Comparison of ENCODE assay signal across 1 cellular context in the genomic region with DNA sequence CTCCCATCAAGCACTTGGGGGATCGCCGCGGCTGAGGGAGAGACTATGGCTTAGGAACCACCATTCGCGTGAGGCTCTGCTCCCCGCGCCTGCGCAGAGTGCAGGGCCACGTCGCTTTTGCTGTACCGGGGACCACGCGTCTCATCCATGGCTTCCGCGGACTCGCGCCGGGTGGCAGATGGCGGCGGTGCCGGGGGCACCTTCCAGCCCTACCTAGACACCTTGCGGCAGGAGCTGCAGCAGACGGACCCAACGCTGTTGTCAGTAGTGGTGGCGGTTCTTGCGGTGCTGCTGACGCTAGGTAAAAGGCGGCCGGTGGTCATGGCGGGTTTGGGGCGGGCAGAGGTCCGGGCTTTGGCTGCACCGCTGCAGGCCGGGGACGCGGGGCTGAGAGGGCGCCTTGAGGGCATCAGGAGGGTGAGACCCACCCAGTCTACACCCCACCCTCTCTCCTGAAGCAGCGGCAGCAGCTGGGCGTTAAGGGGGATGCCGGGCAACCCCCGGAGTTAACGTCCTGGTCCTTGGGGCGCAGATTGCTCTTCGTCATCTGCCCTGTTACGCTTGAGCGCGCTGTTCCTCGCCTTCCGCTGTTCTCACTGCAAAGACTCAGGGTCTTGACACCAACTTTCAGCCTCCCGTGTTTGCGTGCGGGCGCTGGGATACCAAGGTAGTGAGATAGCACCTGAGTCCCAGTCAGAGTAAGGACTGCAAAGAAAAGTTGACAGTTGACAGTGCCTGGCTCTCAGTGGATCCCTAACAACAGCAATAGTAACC.
TF ChIP-seq lines count a peak whose summit lies in the region.

A gene with protein sequence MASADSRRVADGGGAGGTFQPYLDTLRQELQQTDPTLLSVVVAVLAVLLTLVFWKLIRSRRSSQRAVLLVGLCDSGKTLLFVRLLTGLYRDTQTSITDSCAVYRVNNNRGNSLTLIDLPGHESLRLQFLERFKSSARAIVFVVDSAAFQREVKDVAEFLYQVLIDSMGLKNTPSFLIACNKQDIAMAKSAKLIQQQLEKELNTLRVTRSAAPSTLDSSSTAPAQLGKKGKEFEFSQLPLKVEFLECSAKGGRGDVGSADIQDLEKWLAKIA (plus strand): TSS at position 114 of the 774 bp plus-strand sequence. CDS start 34 bp downstream, at position 148.

TF ChIP-seq in HepG2, 621 proteins besides CTCF, POLR2A, EP300 and RAD21 (continued from another document and continues in another):
- TF ChIP-seq, protein P1, sequence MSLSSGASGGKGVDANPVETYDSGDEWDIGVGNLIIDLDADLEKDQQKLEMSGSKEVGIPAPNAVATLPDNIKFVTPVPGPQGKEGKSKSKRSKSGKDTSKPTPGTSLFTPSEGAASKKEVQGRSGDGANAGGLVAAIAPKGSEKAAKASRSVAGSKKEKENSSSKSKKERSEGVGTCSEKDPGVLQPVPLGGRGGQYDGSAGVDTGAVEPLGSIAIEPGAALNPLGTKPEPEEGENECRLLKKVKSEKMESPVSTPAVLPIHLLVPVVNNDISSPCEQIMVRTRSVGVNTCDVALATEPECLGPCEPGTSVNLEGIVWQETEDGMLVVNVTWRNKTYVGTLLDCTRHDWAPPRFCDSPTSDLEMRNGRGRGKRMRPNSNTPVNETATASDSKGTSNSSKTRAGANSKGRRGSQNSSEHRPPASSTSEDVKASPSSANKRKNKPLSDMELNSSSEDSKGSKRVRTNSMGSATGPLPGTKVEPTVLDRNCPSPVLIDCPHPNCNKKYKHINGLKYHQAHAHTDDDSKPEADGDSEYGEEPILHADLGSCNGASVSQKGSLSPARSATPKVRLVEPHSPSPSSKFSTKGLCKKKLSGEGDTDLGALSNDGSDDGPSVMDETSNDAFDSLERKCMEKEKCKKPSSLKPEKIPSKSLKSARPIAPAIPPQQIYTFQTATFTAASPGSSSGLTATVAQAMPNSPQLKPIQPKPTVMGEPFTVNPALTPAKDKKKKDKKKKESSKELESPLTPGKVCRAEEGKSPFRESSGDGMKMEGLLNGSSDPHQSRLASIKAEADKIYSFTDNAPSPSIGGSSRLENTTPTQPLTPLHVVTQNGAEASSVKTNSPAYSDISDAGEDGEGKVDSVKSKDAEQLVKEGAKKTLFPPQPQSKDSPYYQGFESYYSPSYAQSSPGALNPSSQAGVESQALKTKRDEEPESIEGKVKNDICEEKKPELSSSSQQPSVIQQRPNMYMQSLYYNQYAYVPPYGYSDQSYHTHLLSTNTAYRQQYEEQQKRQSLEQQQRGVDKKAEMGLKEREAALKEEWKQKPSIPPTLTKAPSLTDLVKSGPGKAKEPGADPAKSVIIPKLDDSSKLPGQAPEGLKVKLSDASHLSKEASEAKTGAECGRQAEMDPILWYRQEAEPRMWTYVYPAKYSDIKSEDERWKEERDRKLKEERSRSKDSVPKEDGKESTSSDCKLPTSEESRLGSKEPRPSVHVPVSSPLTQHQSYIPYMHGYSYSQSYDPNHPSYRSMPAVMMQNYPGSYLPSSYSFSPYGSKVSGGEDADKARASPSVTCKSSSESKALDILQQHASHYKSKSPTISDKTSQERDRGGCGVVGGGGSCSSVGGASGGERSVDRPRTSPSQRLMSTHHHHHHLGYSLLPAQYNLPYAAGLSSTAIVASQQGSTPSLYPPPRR (CRISPR knock-in tag; IDR thresholded peaks at IDR 0.05; ENCODE audit: borderline replicate concordance): no peak
- peak; percentile 36; the same call in 1 of the 2 replicates for TF ChIP-seq SOX5 (CRISPR knock-in tag; IDR thresholded peaks at IDR 0.05; ENCODE audit: borderline replicate concordance)
- TF ChIP-seq HHEX (CRISPR knock-in tag; IDR thresholded peaks at IDR 0.05): no peak
- TF ChIP-seq ZFP41 (CRISPR knock-in tag; IDR thresholded peaks at IDR 0.05; ENCODE audit: borderline replicate concordance): no peak
- TF ChIP-seq, protein P2, sequence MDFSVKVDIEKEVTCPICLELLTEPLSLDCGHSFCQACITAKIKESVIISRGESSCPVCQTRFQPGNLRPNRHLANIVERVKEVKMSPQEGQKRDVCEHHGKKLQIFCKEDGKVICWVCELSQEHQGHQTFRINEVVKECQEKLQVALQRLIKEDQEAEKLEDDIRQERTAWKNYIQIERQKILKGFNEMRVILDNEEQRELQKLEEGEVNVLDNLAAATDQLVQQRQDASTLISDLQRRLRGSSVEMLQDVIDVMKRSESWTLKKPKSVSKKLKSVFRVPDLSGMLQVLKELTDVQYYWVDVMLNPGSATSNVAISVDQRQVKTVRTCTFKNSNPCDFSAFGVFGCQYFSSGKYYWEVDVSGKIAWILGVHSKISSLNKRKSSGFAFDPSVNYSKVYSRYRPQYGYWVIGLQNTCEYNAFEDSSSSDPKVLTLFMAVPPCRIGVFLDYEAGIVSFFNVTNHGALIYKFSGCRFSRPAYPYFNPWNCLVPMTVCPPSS (IDR thresholded peaks at IDR 0.05): no peak
- TF ChIP-seq HDAC1 (CRISPR knock-in tag; IDR thresholded peaks at IDR 0.05): peak; percentile 97
- peak; percentile 94; the same call in 1 of the 3 replicates for TF ChIP-seq MXI1 (IDR thresholded peaks at IDR 0.05; ENCODE audit: borderline replicate concordance, low read depth, low read length)
- TF ChIP-seq ZIK1 (CRISPR knock-in tag; IDR thresholded peaks at IDR 0.05; ENCODE audit: borderline replicate concordance, low read depth): peak; percentile 76; the same call in 1 of the 2 replicates
- TF ChIP-seq AKAP8 (CRISPR knock-in tag; IDR thresholded peaks at IDR 0.05): 0 out of 2 replicates have a peak, but pooled peaks have one; percentile 48
- TF ChIP-seq, protein P3, sequence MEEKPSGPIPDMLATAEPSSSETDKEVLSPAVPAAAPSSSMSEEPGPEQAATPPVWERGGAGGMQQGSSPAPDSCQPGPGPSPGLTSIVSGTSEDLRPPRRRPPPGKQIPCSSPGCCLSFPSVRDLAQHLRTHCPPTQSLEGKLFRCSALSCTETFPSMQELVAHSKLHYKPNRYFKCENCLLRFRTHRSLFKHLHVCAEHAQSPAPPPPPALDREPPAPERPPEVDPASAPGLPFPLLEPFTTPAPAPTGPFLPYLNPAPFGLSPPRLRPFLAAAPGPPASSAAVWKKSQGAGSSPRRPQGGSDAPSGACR (CRISPR knock-in tag; IDR thresholded peaks at IDR 0.05): no peak
- no peak for TF ChIP-seq ZNF577 (CRISPR knock-in tag; IDR thresholded peaks at IDR 0.05; ENCODE audit: borderline replicate concordance, low read depth)
- TF ChIP-seq RXRB (CRISPR knock-in tag; IDR thresholded peaks at IDR 0.05; ENCODE audit: borderline replicate concordance): peak; percentile 24; the same call in 1 of the 2 replicates
- 0 out of 2 replicates have a peak, but pooled peaks have one; percentile 13 for TF ChIP-seq RFXANK (CRISPR knock-in tag; IDR thresholded peaks at IDR 0.05)
- TF ChIP-seq ZNF232 (CRISPR knock-in tag; IDR thresholded peaks at IDR 0.05; ENCODE audit: borderline replicate concordance): peak; percentile 78
- TF ChIP-seq, protein P4, sequence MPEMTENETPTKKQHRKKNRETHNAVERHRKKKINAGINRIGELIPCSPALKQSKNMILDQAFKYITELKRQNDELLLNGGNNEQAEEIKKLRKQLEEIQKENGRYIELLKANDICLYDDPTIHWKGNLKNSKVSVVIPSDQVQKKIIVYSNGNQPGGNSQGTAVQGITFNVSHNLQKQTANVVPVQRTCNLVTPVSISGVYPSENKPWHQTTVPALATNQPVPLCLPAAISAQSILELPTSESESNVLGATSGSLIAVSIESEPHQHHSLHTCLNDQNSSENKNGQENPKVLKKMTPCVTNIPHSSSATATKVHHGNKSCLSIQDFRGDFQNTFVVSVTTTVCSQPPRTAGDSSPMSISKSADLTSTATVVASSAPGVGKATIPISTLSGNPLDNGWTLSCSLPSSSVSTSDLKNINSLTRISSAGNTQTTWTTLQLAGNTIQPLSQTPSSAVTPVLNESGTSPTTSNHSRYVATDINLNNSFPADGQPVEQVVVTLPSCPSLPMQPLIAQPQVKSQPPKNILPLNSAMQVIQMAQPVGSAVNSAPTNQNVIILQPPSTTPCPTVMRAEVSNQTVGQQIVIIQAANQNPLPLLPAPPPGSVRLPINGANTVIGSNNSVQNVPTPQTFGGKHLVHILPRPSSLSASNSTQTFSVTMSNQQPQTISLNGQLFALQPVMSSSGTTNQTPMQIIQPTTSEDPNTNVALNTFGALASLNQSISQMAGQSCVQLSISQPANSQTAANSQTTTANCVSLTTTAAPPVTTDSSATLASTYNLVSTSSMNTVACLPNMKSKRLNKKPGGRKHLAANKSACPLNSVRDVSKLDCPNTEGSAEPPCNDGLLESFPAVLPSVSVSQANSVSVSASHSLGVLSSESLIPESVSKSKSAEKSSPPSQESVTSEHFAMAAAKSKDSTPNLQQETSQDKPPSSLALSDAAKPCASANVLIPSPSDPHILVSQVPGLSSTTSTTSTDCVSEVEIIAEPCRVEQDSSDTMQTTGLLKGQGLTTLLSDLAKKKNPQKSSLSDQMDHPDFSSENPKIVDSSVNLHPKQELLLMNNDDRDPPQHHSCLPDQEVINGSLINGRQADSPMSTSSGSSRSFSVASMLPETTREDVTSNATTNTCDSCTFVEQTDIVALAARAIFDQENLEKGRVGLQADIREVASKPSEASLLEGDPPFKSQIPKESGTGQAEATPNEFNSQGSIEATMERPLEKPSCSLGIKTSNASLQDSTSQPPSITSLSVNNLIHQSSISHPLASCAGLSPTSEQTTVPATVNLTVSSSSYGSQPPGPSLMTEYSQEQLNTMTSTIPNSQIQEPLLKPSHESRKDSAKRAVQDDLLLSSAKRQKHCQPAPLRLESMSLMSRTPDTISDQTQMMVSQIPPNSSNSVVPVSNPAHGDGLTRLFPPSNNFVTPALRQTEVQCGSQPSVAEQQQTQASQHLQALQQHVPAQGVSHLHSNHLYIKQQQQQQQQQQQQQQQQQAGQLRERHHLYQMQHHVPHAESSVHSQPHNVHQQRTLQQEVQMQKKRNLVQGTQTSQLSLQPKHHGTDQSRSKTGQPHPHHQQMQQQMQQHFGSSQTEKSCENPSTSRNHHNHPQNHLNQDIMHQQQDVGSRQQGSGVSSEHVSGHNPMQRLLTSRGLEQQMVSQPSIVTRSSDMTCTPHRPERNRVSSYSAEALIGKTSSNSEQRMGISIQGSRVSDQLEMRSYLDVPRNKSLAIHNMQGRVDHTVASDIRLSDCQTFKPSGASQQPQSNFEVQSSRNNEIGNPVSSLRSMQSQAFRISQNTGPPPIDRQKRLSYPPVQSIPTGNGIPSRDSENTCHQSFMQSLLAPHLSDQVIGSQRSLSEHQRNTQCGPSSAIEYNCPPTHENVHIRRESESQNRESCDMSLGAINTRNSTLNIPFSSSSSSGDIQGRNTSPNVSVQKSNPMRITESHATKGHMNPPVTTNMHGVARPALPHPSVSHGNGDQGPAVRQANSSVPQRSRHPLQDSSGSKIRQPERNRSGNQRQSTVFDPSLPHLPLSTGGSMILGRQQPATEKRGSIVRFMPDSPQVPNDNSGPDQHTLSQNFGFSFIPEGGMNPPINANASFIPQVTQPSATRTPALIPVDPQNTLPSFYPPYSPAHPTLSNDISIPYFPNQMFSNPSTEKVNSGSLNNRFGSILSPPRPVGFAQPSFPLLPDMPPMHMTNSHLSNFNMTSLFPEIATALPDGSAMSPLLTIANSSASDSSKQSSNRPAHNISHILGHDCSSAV (CRISPR knock-in tag; IDR thresholded peaks at IDR 0.05; ENCODE audit: borderline replicate concordance): no peak
- TF ChIP-seq IKZF4 (CRISPR knock-in tag; IDR thresholded peaks at IDR 0.05; ENCODE audit: borderline replicate concordance, low read depth, not compliant biosample characterization): peak; percentile 73
- peak; percentile 47; the same call in 1 of the 2 replicates for TF ChIP-seq NCOA1 (CRISPR knock-in tag; IDR thresholded peaks at IDR 0.05)
- TF ChIP-seq ZNF616 (CRISPR knock-in tag; IDR thresholded peaks at IDR 0.05; ENCODE audit: low read depth): 0 out of 2 replicates have a peak, but pooled peaks have one; percentile 53
- TF ChIP-seq, protein P5, sequence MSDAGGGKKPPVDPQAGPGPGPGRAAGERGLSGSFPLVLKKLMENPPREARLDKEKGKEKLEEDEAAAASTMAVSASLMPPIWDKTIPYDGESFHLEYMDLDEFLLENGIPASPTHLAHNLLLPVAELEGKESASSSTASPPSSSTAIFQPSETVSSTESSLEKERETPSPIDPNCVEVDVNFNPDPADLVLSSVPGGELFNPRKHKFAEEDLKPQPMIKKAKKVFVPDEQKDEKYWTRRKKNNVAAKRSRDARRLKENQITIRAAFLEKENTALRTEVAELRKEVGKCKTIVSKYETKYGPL (CRISPR knock-in tag; IDR thresholded peaks at IDR 0.05): no peak; the same call in 1 of the 2 replicates
- no peak for TF ChIP-seq WIZ (CRISPR knock-in tag; IDR thresholded peaks at IDR 0.05)
- TF ChIP-seq DMAP1 (CRISPR knock-in tag; IDR thresholded peaks at IDR 0.05): peak; percentile 99
- TF ChIP-seq ZNF883 (CRISPR knock-in tag; IDR thresholded peaks at IDR 0.05; ENCODE audit: not compliant biosample characterization): peak; percentile 44
- no peak for TF ChIP-seq KDM6A (CRISPR knock-in tag; IDR thresholded peaks at IDR 0.05; ENCODE audit: low read depth)
- TF ChIP-seq, protein P6, sequence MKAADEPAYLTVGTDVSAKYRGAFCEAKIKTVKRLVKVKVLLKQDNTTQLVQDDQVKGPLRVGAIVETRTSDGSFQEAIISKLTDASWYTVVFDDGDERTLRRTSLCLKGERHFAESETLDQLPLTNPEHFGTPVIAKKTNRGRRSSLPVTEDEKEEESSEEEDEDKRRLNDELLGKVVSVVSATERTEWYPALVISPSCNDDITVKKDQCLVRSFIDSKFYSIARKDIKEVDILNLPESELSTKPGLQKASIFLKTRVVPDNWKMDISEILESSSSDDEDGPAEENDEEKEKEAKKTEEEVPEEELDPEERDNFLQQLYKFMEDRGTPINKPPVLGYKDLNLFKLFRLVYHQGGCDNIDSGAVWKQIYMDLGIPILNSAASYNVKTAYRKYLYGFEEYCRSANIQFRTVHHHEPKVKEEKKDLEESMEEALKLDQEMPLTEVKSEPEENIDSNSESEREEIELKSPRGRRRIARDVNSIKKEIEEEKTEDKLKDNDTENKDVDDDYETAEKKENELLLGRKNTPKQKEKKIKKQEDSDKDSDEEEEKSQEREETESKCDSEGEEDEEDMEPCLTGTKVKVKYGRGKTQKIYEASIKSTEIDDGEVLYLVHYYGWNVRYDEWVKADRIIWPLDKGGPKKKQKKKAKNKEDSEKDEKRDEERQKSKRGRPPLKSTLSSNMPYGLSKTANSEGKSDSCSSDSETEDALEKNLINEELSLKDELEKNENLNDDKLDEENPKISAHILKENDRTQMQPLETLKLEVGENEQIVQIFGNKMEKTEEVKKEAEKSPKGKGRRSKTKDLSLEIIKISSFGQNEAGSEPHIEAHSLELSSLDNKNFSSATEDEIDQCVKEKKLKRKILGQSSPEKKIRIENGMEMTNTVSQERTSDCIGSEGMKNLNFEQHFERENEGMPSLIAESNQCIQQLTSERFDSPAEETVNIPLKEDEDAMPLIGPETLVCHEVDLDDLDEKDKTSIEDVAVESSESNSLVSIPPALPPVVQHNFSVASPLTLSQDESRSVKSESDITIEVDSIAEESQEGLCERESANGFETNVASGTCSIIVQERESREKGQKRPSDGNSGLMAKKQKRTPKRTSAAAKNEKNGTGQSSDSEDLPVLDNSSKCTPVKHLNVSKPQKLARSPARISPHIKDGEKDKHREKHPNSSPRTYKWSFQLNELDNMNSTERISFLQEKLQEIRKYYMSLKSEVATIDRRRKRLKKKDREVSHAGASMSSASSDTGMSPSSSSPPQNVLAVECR (CRISPR knock-in tag; IDR thresholded peaks at IDR 0.05; ENCODE audit: borderline replicate concordance): peak; percentile 99
- TF ChIP-seq, protein P7, sequence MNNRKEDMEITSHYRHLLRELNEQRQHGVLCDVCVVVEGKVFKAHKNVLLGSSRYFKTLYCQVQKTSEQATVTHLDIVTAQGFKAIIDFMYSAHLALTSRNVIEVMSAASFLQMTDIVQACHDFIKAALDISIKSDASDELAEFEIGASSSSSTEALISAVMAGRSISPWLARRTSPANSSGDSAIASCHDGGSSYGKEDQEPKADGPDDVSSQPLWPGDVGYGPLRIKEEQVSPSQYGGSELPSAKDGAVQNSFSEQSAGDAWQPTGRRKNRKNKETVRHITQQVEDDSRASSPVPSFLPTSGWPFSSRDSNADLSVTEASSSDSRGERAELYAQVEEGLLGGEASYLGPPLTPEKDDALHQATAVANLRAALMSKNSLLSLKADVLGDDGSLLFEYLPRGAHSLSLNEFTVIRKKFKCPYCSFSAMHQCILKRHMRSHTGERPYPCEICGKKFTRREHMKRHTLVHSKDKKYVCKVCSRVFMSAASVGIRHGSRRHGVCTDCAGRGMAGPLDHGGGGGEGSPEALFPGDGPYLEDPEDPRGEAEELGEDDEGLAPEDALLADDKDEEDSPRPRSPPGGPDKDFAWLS (CRISPR knock-in tag; IDR thresholded peaks at IDR 0.05; ENCODE audit: borderline replicate concordance): no peak
